1 cellular context compared by ENCODE assay signal in the genomic region with DNA sequence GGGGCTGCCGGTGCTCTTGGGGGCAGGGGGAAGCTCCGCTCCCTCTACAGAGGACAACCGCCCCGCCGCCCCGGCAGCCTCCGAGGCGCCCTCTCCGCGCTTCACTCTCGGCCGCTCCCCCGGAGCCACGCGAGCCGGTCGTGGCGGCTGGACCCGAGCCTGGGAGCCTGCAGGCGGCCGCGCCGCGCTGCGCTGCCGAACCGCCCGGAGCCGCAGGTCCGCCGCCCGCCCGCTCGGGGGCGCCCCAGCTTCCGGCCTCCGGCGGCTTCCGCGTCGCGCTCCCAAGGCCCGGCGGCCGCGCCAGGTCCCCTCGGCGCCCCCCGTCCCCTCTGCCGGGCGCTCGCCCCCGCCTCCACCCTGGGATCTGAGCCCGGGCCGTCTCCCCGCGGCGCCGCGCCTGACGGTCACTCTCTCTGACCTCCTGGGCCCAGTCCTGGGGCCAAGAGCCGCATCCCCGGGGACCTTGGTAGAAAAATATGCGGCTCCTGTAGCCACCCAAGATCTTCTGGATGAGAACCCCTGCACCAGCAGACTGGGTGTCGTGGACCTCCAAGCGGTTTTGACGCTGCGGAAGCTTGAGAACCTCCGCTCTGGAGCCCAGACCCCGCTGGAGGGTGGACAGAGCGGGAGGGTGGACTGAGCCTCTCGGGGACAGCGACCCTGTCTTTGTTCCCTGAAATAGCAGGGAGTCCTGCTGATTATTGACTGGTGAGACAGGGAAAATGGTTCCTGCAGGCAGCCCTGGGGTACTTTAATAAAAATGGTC.
TF ChIP-seq lines count a peak whose summit lies in the region.

No MANE protein-coding gene starts in this region.

TF ChIP-seq in HepG2, 621 proteins besides CTCF, POLR2A, EP300 and RAD21 (continued from another document):
- TF ChIP-seq, protein P1, sequence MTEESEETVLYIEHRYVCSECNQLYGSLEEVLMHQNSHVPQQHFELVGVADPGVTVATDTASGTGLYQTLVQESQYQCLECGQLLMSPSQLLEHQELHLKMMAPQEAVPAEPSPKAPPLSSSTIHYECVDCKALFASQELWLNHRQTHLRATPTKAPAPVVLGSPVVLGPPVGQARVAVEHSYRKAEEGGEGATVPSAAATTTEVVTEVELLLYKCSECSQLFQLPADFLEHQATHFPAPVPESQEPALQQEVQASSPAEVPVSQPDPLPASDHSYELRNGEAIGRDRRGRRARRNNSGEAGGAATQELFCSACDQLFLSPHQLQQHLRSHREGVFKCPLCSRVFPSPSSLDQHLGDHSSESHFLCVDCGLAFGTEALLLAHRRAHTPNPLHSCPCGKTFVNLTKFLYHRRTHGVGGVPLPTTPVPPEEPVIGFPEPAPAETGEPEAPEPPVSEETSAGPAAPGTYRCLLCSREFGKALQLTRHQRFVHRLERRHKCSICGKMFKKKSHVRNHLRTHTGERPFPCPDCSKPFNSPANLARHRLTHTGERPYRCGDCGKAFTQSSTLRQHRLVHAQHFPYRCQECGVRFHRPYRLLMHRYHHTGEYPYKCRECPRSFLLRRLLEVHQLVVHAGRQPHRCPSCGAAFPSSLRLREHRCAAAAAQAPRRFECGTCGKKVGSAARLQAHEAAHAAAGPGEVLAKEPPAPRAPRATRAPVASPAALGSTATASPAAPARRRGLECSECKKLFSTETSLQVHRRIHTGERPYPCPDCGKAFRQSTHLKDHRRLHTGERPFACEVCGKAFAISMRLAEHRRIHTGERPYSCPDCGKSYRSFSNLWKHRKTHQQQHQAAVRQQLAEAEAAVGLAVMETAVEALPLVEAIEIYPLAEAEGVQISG (CRISPR knock-in tag; IDR thresholded peaks at IDR 0.05): peak; percentile 77
- TF ChIP-seq, protein P2, sequence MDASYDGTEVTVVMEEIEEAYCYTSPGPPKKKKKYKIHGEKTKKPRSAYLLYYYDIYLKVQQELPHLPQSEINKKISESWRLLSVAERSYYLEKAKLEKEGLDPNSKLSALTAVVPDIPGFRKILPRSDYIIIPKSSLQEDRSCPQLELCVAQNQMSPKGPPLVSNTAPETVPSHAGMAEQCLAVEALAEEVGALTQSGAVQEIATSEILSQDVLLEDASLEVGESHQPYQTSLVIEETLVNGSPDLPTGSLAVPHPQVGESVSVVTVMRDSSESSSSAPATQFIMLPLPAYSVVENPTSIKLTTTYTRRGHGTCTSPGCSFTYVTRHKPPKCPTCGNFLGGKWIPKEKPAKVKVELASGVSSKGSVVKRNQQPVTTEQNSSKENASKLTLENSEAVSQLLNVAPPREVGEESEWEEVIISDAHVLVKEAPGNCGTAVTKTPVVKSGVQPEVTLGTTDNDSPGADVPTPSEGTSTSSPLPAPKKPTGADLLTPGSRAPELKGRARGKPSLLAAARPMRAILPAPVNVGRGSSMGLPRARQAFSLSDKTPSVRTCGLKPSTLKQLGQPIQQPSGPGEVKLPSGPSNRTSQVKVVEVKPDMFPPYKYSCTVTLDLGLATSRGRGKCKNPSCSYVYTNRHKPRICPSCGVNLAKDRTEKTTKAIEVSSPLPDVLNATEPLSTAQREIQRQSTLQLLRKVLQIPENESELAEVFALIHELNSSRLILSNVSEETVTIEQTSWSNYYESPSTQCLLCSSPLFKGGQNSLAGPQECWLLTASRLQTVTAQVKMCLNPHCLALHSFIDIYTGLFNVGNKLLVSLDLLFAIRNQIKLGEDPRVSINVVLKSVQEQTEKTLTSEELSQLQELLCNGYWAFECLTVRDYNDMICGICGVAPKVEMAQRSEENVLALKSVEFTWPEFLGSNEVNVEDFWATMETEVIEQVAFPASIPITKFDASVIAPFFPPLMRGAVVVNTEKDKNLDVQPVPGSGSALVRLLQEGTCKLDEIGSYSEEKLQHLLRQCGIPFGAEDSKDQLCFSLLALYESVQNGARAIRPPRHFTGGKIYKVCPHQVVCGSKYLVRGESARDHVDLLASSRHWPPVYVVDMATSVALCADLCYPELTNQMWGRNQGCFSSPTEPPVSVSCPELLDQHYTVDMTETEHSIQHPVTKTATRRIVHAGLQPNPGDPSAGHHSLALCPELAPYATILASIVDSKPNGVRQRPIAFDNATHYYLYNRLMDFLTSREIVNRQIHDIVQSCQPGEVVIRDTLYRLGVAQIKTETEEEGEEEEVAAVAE (CRISPR knock-in tag; IDR thresholded peaks at IDR 0.05; ENCODE audit: borderline replicate concordance): no peak
- TF ChIP-seq SALL1 (CRISPR knock-in tag; IDR thresholded peaks at IDR 0.05) (0 out of 2 replicates have a peak, but pooled peaks have one; percentile 4), RBFOX2 (IDR thresholded peaks at IDR 0.05; ENCODE audit: low read depth, low read length) (peak; percentile 71), ZFY (CRISPR knock-in tag; IDR thresholded peaks at IDR 0.05) (peak; percentile 41; the same call in 1 of the 2 replicates)
- TF ChIP-seq, protein P3, sequence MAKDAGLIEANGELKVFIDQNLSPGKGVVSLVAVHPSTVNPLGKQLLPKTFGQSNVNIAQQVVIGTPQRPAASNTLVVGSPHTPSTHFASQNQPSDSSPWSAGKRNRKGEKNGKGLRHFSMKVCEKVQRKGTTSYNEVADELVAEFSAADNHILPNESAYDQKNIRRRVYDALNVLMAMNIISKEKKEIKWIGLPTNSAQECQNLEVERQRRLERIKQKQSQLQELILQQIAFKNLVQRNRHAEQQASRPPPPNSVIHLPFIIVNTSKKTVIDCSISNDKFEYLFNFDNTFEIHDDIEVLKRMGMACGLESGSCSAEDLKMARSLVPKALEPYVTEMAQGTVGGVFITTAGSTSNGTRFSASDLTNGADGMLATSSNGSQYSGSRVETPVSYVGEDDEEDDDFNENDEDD (CRISPR knock-in tag; IDR thresholded peaks at IDR 0.05; ENCODE audit: borderline replicate concordance): no peak
